Comparison of ENCODE assay signal across 1 cellular context in the genomic region with DNA sequence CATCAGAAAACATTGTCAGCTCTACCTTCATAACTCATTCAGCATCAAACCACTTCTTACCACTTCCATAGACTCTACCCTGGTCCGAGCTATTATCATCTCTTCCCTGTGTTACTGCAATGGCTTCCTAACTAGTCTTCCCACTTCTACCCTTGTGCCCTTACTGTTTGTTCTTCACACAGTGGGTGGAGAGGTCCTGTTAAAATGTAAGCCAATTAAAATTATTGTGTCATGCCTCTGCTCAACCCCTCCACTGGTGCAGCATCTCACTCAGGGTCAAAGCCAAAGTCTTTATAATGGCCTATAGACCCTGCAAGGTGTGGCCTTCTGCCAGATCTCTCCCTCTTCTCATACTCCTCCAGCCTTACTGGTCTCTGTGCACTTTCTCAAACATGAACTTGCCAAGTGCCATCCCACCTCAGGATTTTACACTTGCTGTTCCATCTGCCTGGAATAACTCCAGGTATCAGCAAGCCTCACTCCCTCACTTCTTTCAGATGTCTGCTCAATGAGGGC.
TF ChIP-seq lines count a peak whose summit lies in the region.

No MANE protein-coding gene starts in this region.

TF ChIP-seq in HEK293, 187 proteins besides CTCF, POLR2A, EP300 and RAD21 (continued from another document):
- TF ChIP-seq ZBTB10 (tag by site-specific recombination; IDR thresholded peaks at IDR 0.05) (no peak), ZNF555 (tag by site-specific recombination; conservative IDR thresholded peaks at IDR 0.05) (no peak)
